Comparison of ENCODE assay signal across 1 cellular context in genomic region chr1:198531891-198532290, GRCh38.
TF ChIP-seq lines count a peak whose summit lies in the region.

No MANE protein-coding gene starts in this region.

TF ChIP-seq in HepG2, 621 proteins besides CTCF, POLR2A, EP300 and RAD21 (continued from another document):
- no peak for TF ChIP-seq SP2 (CRISPR knock-in tag; IDR thresholded peaks at IDR 0.05)
- no peak for TF ChIP-seq ZNF496 (CRISPR knock-in tag; IDR thresholded peaks at IDR 0.05; ENCODE audit: insufficient replicate concordance)
- TF ChIP-seq DZIP1 (CRISPR knock-in tag; IDR thresholded peaks at IDR 0.05): no peak
- no peak for TF ChIP-seq ZSCAN30 (CRISPR knock-in tag; IDR thresholded peaks at IDR 0.05)
- no peak for TF ChIP-seq ZNF331 (CRISPR knock-in tag; IDR thresholded peaks at IDR 0.05)
- no peak for TF ChIP-seq ZNF567 (CRISPR knock-in tag; IDR thresholded peaks at IDR 0.05; ENCODE audit: borderline replicate concordance)
- no peak for TF ChIP-seq MTA1 (CRISPR knock-in tag; IDR thresholded peaks at IDR 0.05; ENCODE audit: borderline replicate concordance)
- TF ChIP-seq TEAD2 (CRISPR knock-in tag; IDR thresholded peaks at IDR 0.05): no peak
- TF ChIP-seq TCF7 (IDR thresholded peaks at IDR 0.05; ENCODE audit: low read depth): no peak
- TF ChIP-seq ZNF792 (CRISPR knock-in tag; IDR thresholded peaks at IDR 0.05): no peak
- no peak for TF ChIP-seq ZNF12 (CRISPR knock-in tag; IDR thresholded peaks at IDR 0.05)
- TF ChIP-seq TEF (CRISPR knock-in tag; IDR thresholded peaks at IDR 0.05): no peak
- no peak for TF ChIP-seq ZBTB34 (CRISPR knock-in tag; IDR thresholded peaks at IDR 0.05)
- TF ChIP-seq KLF15 (CRISPR knock-in tag; IDR thresholded peaks at IDR 0.05; ENCODE audit: borderline replicate concordance): no peak
- TF ChIP-seq ZNF513 (CRISPR knock-in tag; conservative IDR thresholded peaks at IDR 0.05): no peak
- TF ChIP-seq E2F1 (CRISPR knock-in tag; IDR thresholded peaks at IDR 0.05): no peak
- TF ChIP-seq ZFP91 (CRISPR knock-in tag; IDR thresholded peaks at IDR 0.05; ENCODE audit: borderline replicate concordance): no peak
